ENCODE assay signal across 14 cellular contexts in genomic region chr15:33153548-33153947, GRCh38. TPM values are rescaled to one million over a fixed set of nuclear protein-coding genes. Genes with fewer than 3 reads are reported as not detected.
"Had no signal": no experiment of that assay in that cellular context is flagged by ENCODE, and none has a peak within 500 bp of the region (broad histone marks: within the 10 kb centered on the region; RNA-seq: fewer than 3 reads in every experiment).

No MANE protein-coding gene starts in this region.

- ATAC-seq: activated CD8-positive, alpha-beta memory T cell treated with anti-CD3 and anti-CD28 coated beads, Interleukin-2, amount 10 ng/mL, durations not matched to agents 7 days and 5 days; gastrocnemius medialis; stimulated activated memory B cell treated with anti-CD40 and anti-IgM and Interleukin-4, amounts not matched to agents 10 μg/mL and 1 μg/mL and 100 μg/mL, for 72 hours had no signal

- H3K9me3 ChIP-seq: gastrocnemius medialis, heart right ventricle, neutrophil had no signal

- H3K36me3 ChIP-seq: gastrocnemius medialis, heart right ventricle, neutrophil had no signal

- H3K27me3 ChIP-seq: gastrocnemius medialis, heart right ventricle had no signal

- FAIRE-seq: bronchial epithelial cell, urothelium cell line had no signal

- DNase-seq: activated CD4-positive, alpha-beta T cell treated with anti-CD3 and anti-CD28 coated beads, Interleukin-2, amount 10 ng/mL, durations not matched to agents 7 days and 5 days; activated CD4-positive, CD25-positive, alpha-beta regulatory T cell; activated CD8-positive, alpha-beta memory T cell treated with anti-CD3 and anti-CD28 coated beads, Interleukin-2, amount 10 ng/mL, durations not matched to agents 7 days and 5 days; activated effector memory CD4-positive, alpha-beta T cell treated with Interleukin-2 at 50 U/mL for 16 hours; activated T-cell treated with anti-CD3 and anti-CD28 coated beads, Interleukin-2, amount 50 U/mL, for 24 hours; effector CD4-positive, alpha-beta T cell; gastrocnemius medialis; heart right ventricle; naive B cell; stimulated activated CD4-positive, alpha-beta T cell treated with anti-CD3 and anti-CD28 coated beads, Interleukin-1b, Interleukin-23, amount 100 ng/mL, for 48 hours had no signal

- H3K27ac ChIP-seq: neutrophil had no signal

- H3K4me1 ChIP-seq: gastrocnemius medialis had no signal

RNA-seq across cellular contexts. Expression of gene FMN1, which starts 41.0 kb away (rescaled TPM):
- total RNA-seq: activated CD8-positive, alpha-beta memory T cell treated with anti-CD3 and anti-CD28 coated beads, Interleukin-2, amount 10 ng/mL, durations not matched to agents 7 days and 5 days had no signal
